ENCODE assay signal across 1 cellular context in the genomic region with DNA sequence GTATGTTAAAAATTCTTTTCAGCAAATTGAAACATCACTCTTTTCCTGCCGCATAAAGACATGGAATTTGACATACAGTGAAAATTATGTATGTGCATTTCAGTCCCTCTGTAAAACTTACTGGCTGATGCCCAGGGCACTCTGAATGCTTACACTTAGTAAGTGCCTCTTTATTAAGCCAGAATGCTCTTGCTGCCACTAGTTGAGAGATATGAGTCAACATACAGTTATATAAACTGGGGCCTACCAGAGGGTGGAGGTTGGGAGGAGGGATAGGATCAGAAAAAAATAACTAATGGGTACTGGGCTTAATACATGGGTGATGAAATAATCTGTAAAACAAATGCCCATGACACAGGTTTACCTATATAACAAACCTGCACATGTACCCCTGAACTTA.
TF ChIP-seq lines count a peak whose summit lies in the region.

No MANE protein-coding gene starts in this region.

TF ChIP-seq in IMR-90, 13 proteins besides CTCF, POLR2A, EP300 and RAD21 (continued from another document):
- TF ChIP-seq RFX5 (IDR thresholded peaks at IDR 0.05; ENCODE audit: low read depth, low read length) (no peak), MAZ (IDR thresholded peaks at IDR 0.05; ENCODE audit: borderline replicate concordance, low read depth, low read length) (no peak)
